ENCODE assay signal across 22 cellular contexts in genomic region chr5:1723476-1723875, GRCh38.
DNase-seq lines count a peak whose midpoint lies in the region; ATAC-seq and TF ChIP-seq lines count a peak whose summit lies in the region.
"Had no signal": no experiment of that assay in that cellular context is flagged by ENCODE, and none has a peak within 500 bp of the region (broad histone marks: within the 10 kb centered on the region; RNA-seq: fewer than 3 reads in every experiment).

No MANE protein-coding gene starts in this region.

- no peaks in the 10 kb centered on the region for H3K4me1 ChIP-seq in testis
- peaks cover 0 to 7% (median 0%) of the 10 kb centered on the region in 4 donors for H3K4me1 ChIP-seq in esophagus muscularis mucosa
- H3K4me1 ChIP-seq: BE2C, Peyer's patch had no signal

- H3K9me3 Mint-ChIP-seq in activated CD4-positive, alpha-beta memory T cell treated with anti-CD3 and anti-CD28 coated beads, Interleukin-2, amount 10 ng/mL, durations not matched to agents 7 days and 5 days, result peaks cover 11% of the 10 kb centered on the region
- peaks cover 23% of the 10 kb centered on the region for H3K9me3 Mint-ChIP-seq in activated CD4-positive, alpha-beta memory T cell treated with anti-CD3 and anti-CD28 coated beads for 36 hours
- H3K9me3 Mint-ChIP-seq in stimulated activated naive CD8-positive, alpha-beta T cell treated with anti-CD3 and anti-CD28 coated beads, Interleukin-15, amount 100 ng/mL, for 72 hours, result peaks cover 15 to 19% of the 10 kb centered on the region in 2 donors

- no peak overlapping the region for H3K4me3 Mint-ChIP-seq in activated CD4-positive, alpha-beta memory T cell treated with anti-CD3 and anti-CD28 coated beads, Interleukin-2, amount 10 ng/mL, durations not matched to agents 7 days and 5 days
- H3K4me3 Mint-ChIP-seq in activated CD4-positive, alpha-beta memory T cell treated with anti-CD3 and anti-CD28 coated beads for 36 hours, result no peak overlapping the region
- H3K4me3 Mint-ChIP-seq in stimulated activated naive CD8-positive, alpha-beta T cell treated with anti-CD3 and anti-CD28 coated beads, Interleukin-15, amount 100 ng/mL, for 72 hours, result no peak overlapping the region

- H3K27ac ChIP-seq in testis (no peak overlapping the region), esophagus muscularis mucosa (replicated peaks in 1 of 4) (no peak overlapping the region)
- H3K27ac ChIP-seq: GM23248, Peyer's patch had no signal

- POLR2A ChIA-PET in activated CD4-positive, alpha-beta memory T cell treated with anti-CD3 and anti-CD28 coated beads, Interleukin-2, amount 10 ng/mL, durations not matched to agents 7 days and 5 days (lab: Charles Lee), result no interaction called here
- POLR2A ChIA-PET in activated CD4-positive, alpha-beta memory T cell treated with anti-CD3 and anti-CD28 coated beads for 36 hours (lab: Charles Lee), result no interaction called here

- no peaks in the 10 kb centered on the region for H3K9me3 ChIP-seq in testis
- peaks cover 0 to 20% (median 8%) of the 10 kb centered on the region in 4 donors for H3K9me3 ChIP-seq in esophagus muscularis mucosa
- H3K9me3 ChIP-seq: BE2C, Peyer's patch had no signal

- no peaks in the 10 kb centered on the region for H3K27me3 Mint-ChIP-seq in activated CD4-positive, alpha-beta memory T cell treated with anti-CD3 and anti-CD28 coated beads, Interleukin-2, amount 10 ng/mL, durations not matched to agents 7 days and 5 days
- peaks cover 2% of the 10 kb centered on the region for H3K27me3 Mint-ChIP-seq in activated CD4-positive, alpha-beta memory T cell treated with anti-CD3 and anti-CD28 coated beads for 36 hours
- peaks cover 74% of the 10 kb centered on the region for H3K27me3 Mint-ChIP-seq in stimulated activated naive CD8-positive, alpha-beta T cell treated with anti-CD3 and anti-CD28 coated beads, Interleukin-15, amount 100 ng/mL, for 72 hours

- WGBS in testis, 2 donors, result 86 to 94% methylated on average over 7 of the region's 7 CpGs
- WGBS in esophagus muscularis mucosa, result 88% methylated on average over 7 of the region's 7 CpGs

- peak; percentile 8 for DNase-seq in activated CD4-positive, alpha-beta memory T cell treated with anti-CD3 and anti-CD28 coated beads, Interleukin-2, amount 10 ng/mL, durations not matched to agents 7 days and 5 days
- no peak for DNase-seq in activated CD4-positive, alpha-beta memory T cell treated with anti-CD3 and anti-CD28 coated beads for 36 hours
- DNase-seq in H7 (peak; percentile 27), islet precursor cell (peak; percentile 36), testis (peak; percentile 5), esophagus muscularis mucosa (ENCODE audit: extremely low spot score) (no peak)
- DNase-seq in stimulated activated naive CD8-positive, alpha-beta T cell treated with anti-CD3 and anti-CD28 coated beads, Interleukin-15, amount 100 ng/mL, for 72 hours, result no peak
- DNase-seq: BE2C; CD4-positive, alpha-beta memory T cell; DMS53; EL; GM23248; NCI-H1105; NCI-H2081 treated with DMSO at 0.1 percent for 48 hours; NCI-H510A; NCI-H748 treated with DMSO at 0.1 percent for 48 hours; NK-92 treated with Interleukin-12 subunit alpha and Interleukin-12 subunit beta, amount 100 ng/mL, for 24 hours; Peyer's patch had no signal

- H3K27me3 ChIP-seq in H7 (ENCODE audit: control insufficient read depth, insufficient read depth, low read length), result peaks cover 4% of the 10 kb centered on the region
- no peaks in the 10 kb centered on the region for H3K27me3 ChIP-seq in testis
- H3K27me3 ChIP-seq in esophagus muscularis mucosa, result peaks cover 0 to 43% (median 0%) of the 10 kb centered on the region in 4 donors
- H3K27me3 ChIP-seq: Peyer's patch had no signal

- CTCF ChIA-PET in activated CD4-positive, alpha-beta memory T cell treated with anti-CD3 and anti-CD28 coated beads, Interleukin-2, amount 10 ng/mL, durations not matched to agents 7 days and 5 days (lab: Charles Lee), result no interaction called here
- CTCF ChIA-PET in activated CD4-positive, alpha-beta memory T cell treated with anti-CD3 and anti-CD28 coated beads for 36 hours (lab: Charles Lee), result no interaction called here

- H3K36me3 ChIP-seq in H7 (replicated peaks; ENCODE audit: control insufficient read depth, insufficient read depth, low read length) (no peaks in the 10 kb centered on the region), testis (ENCODE audit: low read depth, missing control alignments) (no peaks in the 10 kb centered on the region), esophagus muscularis mucosa (no peaks in the 10 kb centered on the region)
- H3K36me3 ChIP-seq: BE2C, Peyer's patch had no signal

- H3K36me3 Mint-ChIP-seq in activated CD4-positive, alpha-beta memory T cell treated with anti-CD3 and anti-CD28 coated beads, Interleukin-2, amount 10 ng/mL, durations not matched to agents 7 days and 5 days (ENCODE audit: low read depth), result peaks cover 6% of the 10 kb centered on the region
- H3K36me3 Mint-ChIP-seq in activated CD4-positive, alpha-beta memory T cell treated with anti-CD3 and anti-CD28 coated beads for 36 hours, result peaks cover 12% of the 10 kb centered on the region

- TF ChIP-seq POLR2A in testis (IDR thresholded peaks at IDR 0.05) (no peak), esophagus muscularis mucosa (IDR thresholded peaks at IDR 0.05; ENCODE audit: low read depth) (no peak)

- peak overlapping the region; percentile 40 for H3K27ac Mint-ChIP-seq in activated CD4-positive, alpha-beta memory T cell treated with anti-CD3 and anti-CD28 coated beads, Interleukin-2, amount 10 ng/mL, durations not matched to agents 7 days and 5 days
- H3K27ac Mint-ChIP-seq in activated CD4-positive, alpha-beta memory T cell treated with anti-CD3 and anti-CD28 coated beads for 36 hours, result no peak overlapping the region
- no peak overlapping the region for H3K27ac Mint-ChIP-seq in stimulated activated naive CD8-positive, alpha-beta T cell treated with anti-CD3 and anti-CD28 coated beads, Interleukin-15, amount 100 ng/mL, for 72 hours
- H3K27ac Mint-ChIP-seq: CD4-positive, alpha-beta memory T cell had no signal

- no peak for TF ChIP-seq EP300 in esophagus muscularis mucosa (IDR thresholded peaks at IDR 0.05)

- no peak for ATAC-seq in stimulated activated naive CD8-positive, alpha-beta T cell treated with anti-CD3 and anti-CD28 coated beads, Interleukin-15, amount 100 ng/mL, for 72 hours
- ATAC-seq in GM21447 (IDR thresholded peaks at IDR 0.05; ENCODE audit: unreplicated experiment), result no peak
- ATAC-seq: GM12878, K562, Right ventricle myocardium inferior had no signal

- no peak overlapping the region for H3K4me3 ChIP-seq in H7 (ENCODE audit: insufficient read depth, low read depth, low read length)
- H3K4me3 ChIP-seq in testis, result no peak overlapping the region
- no peak overlapping the region for H3K4me3 ChIP-seq in esophagus muscularis mucosa
- H3K4me3 ChIP-seq: GM12878, GM23248, K562, Peyer's patch had no signal

- intact Hi-C loops in activated CD4-positive, alpha-beta memory T cell treated with anti-CD3 and anti-CD28 coated beads for 36 hours (cut with micrococcal nuclease), result no loop called here
- intact Hi-C loops in testis (cut with DNase I; ENCODE audit: low total_unique reads) (no loop called here), esophagus muscularis mucosa (cut with DNase I) (no loop called here)

- peaks cover 2% of the 10 kb centered on the region for H3K4me1 Mint-ChIP-seq in activated CD4-positive, alpha-beta memory T cell treated with anti-CD3 and anti-CD28 coated beads, Interleukin-2, amount 10 ng/mL, durations not matched to agents 7 days and 5 days
- peaks cover 6% of the 10 kb centered on the region for H3K4me1 Mint-ChIP-seq in activated CD4-positive, alpha-beta memory T cell treated with anti-CD3 and anti-CD28 coated beads for 36 hours (ENCODE audit: low read depth)
- peaks cover 8% of the 10 kb centered on the region for H3K4me1 Mint-ChIP-seq in stimulated activated naive CD8-positive, alpha-beta T cell treated with anti-CD3 and anti-CD28 coated beads, Interleukin-15, amount 100 ng/mL, for 72 hours

- TF ChIP-seq CTCF in testis (IDR thresholded peaks at IDR 0.05) (no peak), esophagus muscularis mucosa (IDR thresholded peaks at IDR 0.05) (no peak)

Comparison
In these comparisons a context has a peak if more than half of its experiments do, and no peak if none do; other contexts are left out.
1. DNase-seq: peak in activated CD4-positive, alpha-beta memory T cell treated with anti-CD3 and anti-CD28 coated beads, Interleukin-2, amount 10 ng/mL, durations not matched to agents 7 days and 5 days (single experiment), H7 (single experiment), islet precursor cell (single experiment) and testis (single experiment); none in activated CD4-positive, alpha-beta memory T cell treated with anti-CD3 and anti-CD28 coated beads for 36 hours (single experiment), esophagus muscularis mucosa (single experiment) and stimulated activated naive CD8-positive, alpha-beta T cell treated with anti-CD3 and anti-CD28 coated beads, Interleukin-15, amount 100 ng/mL, for 72 hours (0 of 2).